ENCODE assay signal across 11 cellular contexts in the genomic region with DNA sequence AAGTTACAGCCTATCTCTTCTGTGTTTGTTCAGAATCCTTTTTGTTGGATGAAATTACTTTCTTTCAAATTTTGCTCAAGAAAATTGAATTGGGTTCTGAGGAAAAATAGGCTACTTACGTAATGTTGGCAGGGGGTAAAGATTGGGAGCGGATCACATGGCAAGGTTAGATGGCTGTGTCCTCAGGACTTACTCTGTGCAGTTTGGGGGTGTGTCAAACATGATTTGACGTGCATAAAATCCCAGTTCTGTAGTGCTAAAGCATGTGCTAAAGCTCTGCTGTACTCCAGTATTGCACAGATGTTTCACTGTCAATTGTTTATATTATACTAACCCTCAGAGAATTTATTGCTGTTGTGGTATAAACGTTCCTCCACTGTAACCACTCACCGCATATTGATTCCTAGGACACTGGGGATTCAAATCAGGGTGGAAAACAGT. TPM values are rescaled to one million over a fixed set of nuclear protein-coding genes. Genes with fewer than 3 reads are reported as not detected.
DNase-seq lines count a peak whose midpoint lies in the region; ATAC-seq and TF ChIP-seq lines count a peak whose summit lies in the region.
"Had no signal": no experiment of that assay in that cellular context is flagged by ENCODE, and none has a peak within 500 bp of the region (broad histone marks: within the 10 kb centered on the region; RNA-seq: fewer than 3 reads in every experiment).

No MANE protein-coding gene starts in this region.

- DNase-seq in AG04450 (ENCODE audit: low read depth, low spot score): peak; percentile 77
- DNase-seq in breast epithelium (ENCODE audit: low spot score in 2 of 2): no peak
- DNase-seq in memory B cell (ENCODE audit: low spot score in 2 of 2): no peak
- no peak for DNase-seq in NCI-H2107 (lab: John Stamatoyannopoulos, UW)
- no peak for DNase-seq in NCI-H1092 (lab: John Stamatoyannopoulos, UW)
- DNase-seq in HK-2 (ENCODE audit: unreplicated experiment): no peak
- DNase-seq: activated gamma-delta T cell, DMS79, SHP77 had no signal

- peaks cover 65% of the 10 kb centered on the region for H3K4me1 Mint-ChIP-seq in memory B cell

- H3K27ac ChIP-seq in AG04450 (ENCODE audit: low read depth, low read length): no peak overlapping the region
- H3K27ac ChIP-seq in HEK293 (ENCODE audit: extremely low read depth, low read depth, low read length): no peak overlapping the region
- H3K27ac ChIP-seq in breast epithelium: peak overlapping the region in 1 of 2 donors; percentile 21

- H3K9me3 Mint-ChIP-seq in memory B cell: no peaks in the 10 kb centered on the region

- H3K36me3 Mint-ChIP-seq in memory B cell: peaks cover 5% of the 10 kb centered on the region

- H3K4me1 ChIP-seq in HEK293 (ENCODE audit: control insufficient read depth, insufficient read depth, low read length): peaks cover 11% of the 10 kb centered on the region
- no peaks in the 10 kb centered on the region for H3K4me1 ChIP-seq in breast epithelium

- H3K9me3 ChIP-seq in AG04450 (ENCODE audit: control insufficient read depth, insufficient read depth, low read length): no peaks in the 10 kb centered on the region; the same call in 1 of the 2 replicates
- no peaks in the 10 kb centered on the region for H3K9me3 ChIP-seq in HEK293 (ENCODE audit: control insufficient read depth, insufficient read depth, low read depth, low read length)
- no peaks in the 10 kb centered on the region for H3K9me3 ChIP-seq in breast epithelium

- H3K36me3 ChIP-seq in HEK293 (ENCODE audit: control insufficient read depth in 2 of 2, insufficient read depth in 1 of 2, low read length in 2 of 2) (no peaks in the 10 kb centered on the region), breast epithelium (no peaks in the 10 kb centered on the region)

- CTCF ChIA-PET in AG04450 (lab: Charles Lee) (interaction anchor here (0.7 to 5.2 kb wide), 4 partner anchors 11 to 97 kb away, joined by 3 to 58 read pairs (median 24); no protein-coding TSS in a partner anchor), HEK293 (lab: Yijun Ruan, JAX) (interaction anchor here (0.8 to 4.2 kb wide), 4 partner anchors 9 to 97 kb away, joined by 3 to 39 read pairs (median 4); no protein-coding TSS in a partner anchor)

- intact Hi-C loops in breast epithelium (cut with DNase I; ENCODE audit: low total_unique reads): no loop called here

- H3K27me3 ChIP-seq in AG04450 (ENCODE audit: control insufficient read depth, insufficient read depth, low read length) (no peaks in the 10 kb centered on the region), breast epithelium (peaks cover 0 to 12% of the 10 kb centered on the region in 2 donors)

- POLR2A ChIA-PET in AG04450 (lab: Yijun Ruan, JAX) (interaction anchor here (0.9 to 1.8 kb wide), 5 partner anchors 12 to 91 kb away, joined by 3 to 9 read pairs (median 6); no protein-coding TSS in a partner anchor), HEK293 (lab: Yijun Ruan, JAX) (no interaction called here)

- peak overlapping the region; percentile 97 for H3K4me3 Mint-ChIP-seq in memory B cell

- H3K4me3 ChIP-seq in AG04450 (ENCODE audit: low read depth, low read length) (peak overlapping the region; percentile 87), HEK293 (ENCODE audit: low read depth, low read length) (no peak overlapping the region), breast epithelium (peak overlapping the region in 2 of 3 donors; percentile 67 to 87)

- ATAC-seq in memory B cell (ENCODE audit: low read depth) (no peak), GM18519 (IDR thresholded peaks at IDR 0.05; ENCODE audit: low FRiP score, unreplicated experiment) (no peak)

- H3K27me3 Mint-ChIP-seq in memory B cell: no peaks in the 10 kb centered on the region

- TF ChIP-seq POLR2A in breast epithelium (IDR thresholded peaks at IDR 0.05): no peak

- TF ChIP-seq CTCF in AG04450 (IDR thresholded peaks at IDR 0.05; ENCODE audit: low read depth, low read length) (no peak), HEK293 (tag by site-specific recombination; IDR thresholded peaks at IDR 0.05) (no peak), breast epithelium (IDR thresholded peaks at IDR 0.05) (no peak)

- H3K27ac Mint-ChIP-seq in memory B cell: peak overlapping the region; percentile 48

TF ChIP-seq in HEK293, 187 proteins besides CTCF, POLR2A, EP300 and RAD21 (continues in another document):
- TF ChIP-seq, protein P1, sequence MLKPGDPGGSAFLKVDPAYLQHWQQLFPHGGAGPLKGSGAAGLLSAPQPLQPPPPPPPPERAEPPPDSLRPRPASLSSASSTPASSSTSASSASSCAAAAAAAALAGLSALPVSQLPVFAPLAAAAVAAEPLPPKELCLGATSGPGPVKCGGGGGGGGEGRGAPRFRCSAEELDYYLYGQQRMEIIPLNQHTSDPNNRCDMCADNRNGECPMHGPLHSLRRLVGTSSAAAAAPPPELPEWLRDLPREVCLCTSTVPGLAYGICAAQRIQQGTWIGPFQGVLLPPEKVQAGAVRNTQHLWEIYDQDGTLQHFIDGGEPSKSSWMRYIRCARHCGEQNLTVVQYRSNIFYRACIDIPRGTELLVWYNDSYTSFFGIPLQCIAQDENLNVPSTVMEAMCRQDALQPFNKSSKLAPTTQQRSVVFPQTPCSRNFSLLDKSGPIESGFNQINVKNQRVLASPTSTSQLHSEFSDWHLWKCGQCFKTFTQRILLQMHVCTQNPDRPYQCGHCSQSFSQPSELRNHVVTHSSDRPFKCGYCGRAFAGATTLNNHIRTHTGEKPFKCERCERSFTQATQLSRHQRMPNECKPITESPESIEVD (tag by site-specific recombination; IDR thresholded peaks at IDR 0.05): peak; percentile 42
- no peak for TF ChIP-seq ZNF600 (tag by site-specific recombination; IDR thresholded peaks at IDR 0.05)
- TF ChIP-seq GFI1B (tag by site-specific recombination; IDR thresholded peaks at IDR 0.05): 0 out of 2 replicates have a peak, but pooled peaks have one; percentile 15
- no peak for TF ChIP-seq KLF7 (tag by site-specific recombination; IDR thresholded peaks at IDR 0.05; ENCODE audit: borderline replicate concordance)
- TF ChIP-seq ZNF335 (tag by site-specific recombination; conservative IDR thresholded peaks at IDR 0.05): no peak
- TF ChIP-seq GLIS1 (tag by site-specific recombination; IDR thresholded peaks at IDR 0.05): peak; percentile 30; the same call in 1 of the 2 replicates
- TF ChIP-seq ZNF184 (tag by site-specific recombination; IDR thresholded peaks at IDR 0.05): no peak
- TF ChIP-seq, protein P2, sequence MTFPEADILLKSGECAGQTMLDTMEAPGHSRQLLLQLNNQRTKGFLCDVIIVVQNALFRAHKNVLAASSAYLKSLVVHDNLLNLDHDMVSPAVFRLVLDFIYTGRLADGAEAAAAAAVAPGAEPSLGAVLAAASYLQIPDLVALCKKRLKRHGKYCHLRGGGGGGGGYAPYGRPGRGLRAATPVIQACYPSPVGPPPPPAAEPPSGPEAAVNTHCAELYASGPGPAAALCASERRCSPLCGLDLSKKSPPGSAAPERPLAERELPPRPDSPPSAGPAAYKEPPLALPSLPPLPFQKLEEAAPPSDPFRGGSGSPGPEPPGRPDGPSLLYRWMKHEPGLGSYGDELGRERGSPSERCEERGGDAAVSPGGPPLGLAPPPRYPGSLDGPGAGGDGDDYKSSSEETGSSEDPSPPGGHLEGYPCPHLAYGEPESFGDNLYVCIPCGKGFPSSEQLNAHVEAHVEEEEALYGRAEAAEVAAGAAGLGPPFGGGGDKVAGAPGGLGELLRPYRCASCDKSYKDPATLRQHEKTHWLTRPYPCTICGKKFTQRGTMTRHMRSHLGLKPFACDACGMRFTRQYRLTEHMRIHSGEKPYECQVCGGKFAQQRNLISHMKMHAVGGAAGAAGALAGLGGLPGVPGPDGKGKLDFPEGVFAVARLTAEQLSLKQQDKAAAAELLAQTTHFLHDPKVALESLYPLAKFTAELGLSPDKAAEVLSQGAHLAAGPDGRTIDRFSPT (tag by site-specific recombination; IDR thresholded peaks at IDR 0.05): no peak
- TF ChIP-seq ZNF266 (tag by site-specific recombination; IDR thresholded peaks at IDR 0.05; ENCODE audit: low read depth): no peak
- no peak for TF ChIP-seq ZNF341 (tag by site-specific recombination; IDR thresholded peaks at IDR 0.05; ENCODE audit: low read depth)
- TF ChIP-seq KLF9 (tag by site-specific recombination; IDR thresholded peaks at IDR 0.05; ENCODE audit: low read depth): 0 out of 2 replicates have a peak, but pooled peaks have one; percentile 48
- TF ChIP-seq SP3 (tag by site-specific recombination; IDR thresholded peaks at IDR 0.05): no peak
- peak; percentile 19; the same call in 1 of the 2 replicates for TF ChIP-seq ZBTB17 (tag by site-specific recombination; IDR thresholded peaks at IDR 0.05)
- TF ChIP-seq ZNF510 (tag by site-specific recombination; IDR thresholded peaks at IDR 0.05; ENCODE audit: insufficient replicate concordance): no peak
- peak; percentile 58 for TF ChIP-seq KLF10 (tag by site-specific recombination; IDR thresholded peaks at IDR 0.05)
- TF ChIP-seq, protein P3, sequence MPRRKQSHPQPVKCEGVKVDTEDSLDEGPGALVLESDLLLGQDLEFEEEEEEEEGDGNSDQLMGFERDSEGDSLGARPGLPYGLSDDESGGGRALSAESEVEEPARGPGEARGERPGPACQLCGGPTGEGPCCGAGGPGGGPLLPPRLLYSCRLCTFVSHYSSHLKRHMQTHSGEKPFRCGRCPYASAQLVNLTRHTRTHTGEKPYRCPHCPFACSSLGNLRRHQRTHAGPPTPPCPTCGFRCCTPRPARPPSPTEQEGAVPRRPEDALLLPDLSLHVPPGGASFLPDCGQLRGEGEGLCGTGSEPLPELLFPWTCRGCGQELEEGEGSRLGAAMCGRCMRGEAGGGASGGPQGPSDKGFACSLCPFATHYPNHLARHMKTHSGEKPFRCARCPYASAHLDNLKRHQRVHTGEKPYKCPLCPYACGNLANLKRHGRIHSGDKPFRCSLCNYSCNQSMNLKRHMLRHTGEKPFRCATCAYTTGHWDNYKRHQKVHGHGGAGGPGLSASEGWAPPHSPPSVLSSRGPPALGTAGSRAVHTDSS (tag by site-specific recombination; IDR thresholded peaks at IDR 0.05): no peak

RNA-seq across cellular contexts. Expression of a gene that starts 2.6 kb away (rescaled TPM):
- polyA plus RNA-seq in AG04450 (2011; rRNA removed): 127 and 164 TPM in 2 replicates
- polyA minus RNA-seq in AG04450 (2011; rRNA and poly(A)+ RNA removed): 95.4 and 148 TPM in 2 replicates
- 10 to 100 TPM; 10.1 to 26.5 (median 11.4) TPM for total RNA-seq in breast epithelium
